Comparison of ENCODE assay signal across 13 cellular contexts in genomic region chr2:171958475-171958874, GRCh38. TPM values are rescaled to one million over a fixed set of nuclear protein-coding genes. Genes with fewer than 3 reads are reported as not detected.
DNase-seq lines count a peak whose midpoint lies in the region; ATAC-seq and TF ChIP-seq lines count a peak whose summit lies in the region.
"Had no signal": no experiment of that assay in that cellular context is flagged by ENCODE, and none has a peak within 500 bp of the region (broad histone marks: within the 10 kb centered on the region; RNA-seq: fewer than 3 reads in every experiment).

No MANE protein-coding gene starts in this region.

- POLR2A ChIA-PET in WTC11 (lab: Charles Lee) = no interaction called here
- POLR2A ChIA-PET in CD8-positive, alpha-beta memory T cell (lab: Charles Lee) = no interaction called here

- no peak overlapping the region for H3K27ac Mint-ChIP-seq in WTC11
- H3K27ac Mint-ChIP-seq in CD8-positive, alpha-beta memory T cell = peak overlapping the region in 1 of 8 donors; percentile 21
- H3K27ac Mint-ChIP-seq: activated CD4-positive, alpha-beta T cell treated with anti-CD3 and anti-CD28 coated beads, Interleukin-2, amount 10 ng/mL, durations not matched to agents 7 days and 5 days; activated naive CD4-positive, alpha-beta T cell treated with anti-CD3 and anti-CD28 coated beads, Interleukin-2, amount 50 U/mL, for 24 hours; naive thymus-derived CD8-positive, alpha-beta T cell had no signal

- no peak overlapping the region for H3K27ac ChIP-seq in mammary epithelial cell (ENCODE audit: insufficient read depth, low read depth, low read length)
- no peak overlapping the region for H3K27ac ChIP-seq in CD8-positive, alpha-beta memory T cell (ENCODE audit: low read depth, low read length)

- dilution Hi-C loops in mammary epithelial cell (cut with HindIII; ENCODE audit: low sequenced_read_pairs) = no loop called here

- H3K79me2 ChIP-seq in mammary epithelial cell (ENCODE audit: insufficient read depth, low read length) = peaks cover 9% of the 10 kb centered on the region

- 88% methylated on average over 3 of the region's 3 CpGs for WGBS in mammary epithelial cell (ENCODE audit: low coverage, missing lambda C conversion rate)

- peaks cover 4% of the 10 kb centered on the region for H3K4me1 Mint-ChIP-seq in WTC11
- H3K4me1 Mint-ChIP-seq in CD8-positive, alpha-beta memory T cell = peaks cover 28 to 49% (median 45%) of the 10 kb centered on the region in 3 donors

- no peaks in the 10 kb centered on the region for H4K20me1 ChIP-seq in mammary epithelial cell (ENCODE audit: insufficient read depth, low read length)

- DNase-seq in EH (ENCODE audit: low read depth) (peak; percentile 81), NCI-H226 (peak; percentile 41), mammary epithelial cell (peak; percentile 20), non-pigmented ciliary epithelial cell (ENCODE audit: low read depth) (peak; percentile 45), dermis blood vessel endothelial cell (no peak), WTC11 (ENCODE audit: low spot score) (no peak), DMS114 treated with DMSO at 0.1 percent for 48 hours (lab: John Stamatoyannopoulos, UW; ENCODE audit: unreplicated experiment) (no peak)
- DNase-seq in CD8-positive, alpha-beta memory T cell = no peak
- DNase-seq: activated CD4-positive, alpha-beta T cell treated with anti-CD3 and anti-CD28 coated beads, Interleukin-2, amount 10 ng/mL, durations not matched to agents 7 days and 5 days; DMS 273 treated with DMSO at 0.1 percent for 48 hours; naive thymus-derived CD8-positive, alpha-beta T cell; NCI-H446 had no signal

- H3K4me2 ChIP-seq in mammary epithelial cell (ENCODE audit: insufficient read depth, low read depth, low read length) = no peak overlapping the region

- H3K36me3 ChIP-seq in mammary epithelial cell (ENCODE audit: insufficient read depth, low read length) = peaks cover 2% of the 10 kb centered on the region
- no peaks in the 10 kb centered on the region for H3K36me3 ChIP-seq in CD8-positive, alpha-beta memory T cell (ENCODE audit: insufficient read depth, low read length)

- H3K4me3 Mint-ChIP-seq in WTC11 = no peak overlapping the region
- H3K4me3 Mint-ChIP-seq in CD8-positive, alpha-beta memory T cell = no peak overlapping the region
- H3K4me3 Mint-ChIP-seq: activated CD4-positive, alpha-beta T cell treated with anti-CD3 and anti-CD28 coated beads, Interleukin-2, amount 10 ng/mL, durations not matched to agents 7 days and 5 days; activated naive CD4-positive, alpha-beta T cell treated with anti-CD3 and anti-CD28 coated beads, Interleukin-2, amount 50 U/mL, for 24 hours; naive thymus-derived CD8-positive, alpha-beta T cell had no signal

- H3K4me3 ChIP-seq in mammary epithelial cell (replicated peaks in 1 of 3; ENCODE audit: insufficient read depth in 1 of 3, low read depth in 2 of 3, low read length in 3 of 3) = no peak overlapping the region
- H3K4me3 ChIP-seq in CD8-positive, alpha-beta memory T cell (ENCODE audit: low read length) = no peak overlapping the region

- H3K27me3 ChIP-seq in mammary epithelial cell (ENCODE audit: insufficient read depth, low read length) = no peaks in the 10 kb centered on the region
- H3K27me3 ChIP-seq in CD8-positive, alpha-beta memory T cell (ENCODE audit: insufficient read depth, low read length, poor library complexity, severe bottlenecking) = no peaks in the 10 kb centered on the region

- no peak overlapping the region for H3K9ac ChIP-seq in mammary epithelial cell (ENCODE audit: insufficient read depth, low read length)

- in situ Hi-C loops in mammary epithelial cell (cut with MboI; ENCODE audit: low sequenced_read_pairs in 2 of 2) = no loop called here

- CTCF ChIA-PET in mammary epithelial cell (lab: Charles Lee; ENCODE audit: low non-redundant PET) (no interaction called here), WTC11 (lab: Charles Lee) (no interaction called here)
- CTCF ChIA-PET in CD8-positive, alpha-beta memory T cell (lab: Charles Lee) = no interaction called here

- H3K9me3 Mint-ChIP-seq in WTC11 = no peaks in the 10 kb centered on the region
- no peaks in the 10 kb centered on the region for H3K9me3 Mint-ChIP-seq in CD8-positive, alpha-beta memory T cell
- H3K9me3 Mint-ChIP-seq: activated CD4-positive, alpha-beta T cell treated with anti-CD3 and anti-CD28 coated beads, Interleukin-2, amount 10 ng/mL, durations not matched to agents 7 days and 5 days; activated naive CD4-positive, alpha-beta T cell treated with anti-CD3 and anti-CD28 coated beads, Interleukin-2, amount 50 U/mL, for 24 hours; naive thymus-derived CD8-positive, alpha-beta T cell had no signal

- TF ChIP-seq CTCF in mammary epithelial cell (conservative IDR thresholded peaks at IDR 0.05 in 1 of 2, IDR thresholded peaks at IDR 0.05 in 1 of 2; ENCODE audit: extremely low read depth in 1 of 2, insufficient read depth in 1 of 2, low read depth in 1 of 2, low read length in 2 of 2) = no peak
- TF ChIP-seq CTCF in WTC11 (IDR thresholded peaks at IDR 0.05) = no peak

- BruUV-seq in mammary epithelial cell (replicated peaks; lab: Mats Ljungman, UMichigan) = no TSS peak

- no peaks in the 10 kb centered on the region for H3K9me3 ChIP-seq in mammary epithelial cell (replicated peaks; ENCODE audit: insufficient read depth, low read length)
- H3K9me3 ChIP-seq in CD8-positive, alpha-beta memory T cell (ENCODE audit: low read length) = no peaks in the 10 kb centered on the region

- no peaks in the 10 kb centered on the region for H3K27me3 Mint-ChIP-seq in WTC11 (ENCODE audit: low read depth)
- no peaks in the 10 kb centered on the region for H3K27me3 Mint-ChIP-seq in CD8-positive, alpha-beta memory T cell
- H3K27me3 Mint-ChIP-seq: activated CD4-positive, alpha-beta T cell treated with anti-CD3 and anti-CD28 coated beads, Interleukin-2, amount 10 ng/mL, durations not matched to agents 7 days and 5 days; activated naive CD4-positive, alpha-beta T cell treated with anti-CD3 and anti-CD28 coated beads, Interleukin-2, amount 50 U/mL, for 24 hours; naive thymus-derived CD8-positive, alpha-beta T cell had no signal

- no peak overlapping the region for H2AFZ ChIP-seq in mammary epithelial cell (ENCODE audit: low read depth, low read length)

- peaks cover 10% of the 10 kb centered on the region for H3K4me1 ChIP-seq in mammary epithelial cell (ENCODE audit: insufficient read depth, low read length)
- H3K4me1 ChIP-seq in CD8-positive, alpha-beta memory T cell (ENCODE audit: insufficient read depth, low read length) = peaks cover 18% of the 10 kb centered on the region

- no peak for ATAC-seq in WTC11
- ATAC-seq: naive thymus-derived CD8-positive, alpha-beta T cell had no signal

- H3K36me3 Mint-ChIP-seq in WTC11 = peaks cover 10% of the 10 kb centered on the region
- H3K36me3 Mint-ChIP-seq in CD8-positive, alpha-beta memory T cell = peaks cover 4 to 32% (median 11%) of the 10 kb centered on the region in 3 donors

- intact Hi-C loops in mammary epithelial cell (cut with micrococcal nuclease) = loop anchor here (10.0 kb wide), 1 partner anchor 506 kb away; no protein-coding TSS in a partner anchor

TF ChIP-seq in WTC11, 78 proteins besides CTCF, POLR2A, EP300 and RAD21 (continues in another document):
- TF ChIP-seq ZNF317 (CRISPR knock-in tag; IDR thresholded peaks at IDR 0.05; ENCODE audit: borderline replicate concordance, low read depth) (no peak), FOXP1 (CRISPR knock-in tag; IDR thresholded peaks at IDR 0.05; ENCODE audit: borderline replicate concordance) (no peak), ZNF263 (CRISPR knock-in tag; IDR thresholded peaks at IDR 0.05; ENCODE audit: low read depth) (no peak)
- TF ChIP-seq, protein P1, sequence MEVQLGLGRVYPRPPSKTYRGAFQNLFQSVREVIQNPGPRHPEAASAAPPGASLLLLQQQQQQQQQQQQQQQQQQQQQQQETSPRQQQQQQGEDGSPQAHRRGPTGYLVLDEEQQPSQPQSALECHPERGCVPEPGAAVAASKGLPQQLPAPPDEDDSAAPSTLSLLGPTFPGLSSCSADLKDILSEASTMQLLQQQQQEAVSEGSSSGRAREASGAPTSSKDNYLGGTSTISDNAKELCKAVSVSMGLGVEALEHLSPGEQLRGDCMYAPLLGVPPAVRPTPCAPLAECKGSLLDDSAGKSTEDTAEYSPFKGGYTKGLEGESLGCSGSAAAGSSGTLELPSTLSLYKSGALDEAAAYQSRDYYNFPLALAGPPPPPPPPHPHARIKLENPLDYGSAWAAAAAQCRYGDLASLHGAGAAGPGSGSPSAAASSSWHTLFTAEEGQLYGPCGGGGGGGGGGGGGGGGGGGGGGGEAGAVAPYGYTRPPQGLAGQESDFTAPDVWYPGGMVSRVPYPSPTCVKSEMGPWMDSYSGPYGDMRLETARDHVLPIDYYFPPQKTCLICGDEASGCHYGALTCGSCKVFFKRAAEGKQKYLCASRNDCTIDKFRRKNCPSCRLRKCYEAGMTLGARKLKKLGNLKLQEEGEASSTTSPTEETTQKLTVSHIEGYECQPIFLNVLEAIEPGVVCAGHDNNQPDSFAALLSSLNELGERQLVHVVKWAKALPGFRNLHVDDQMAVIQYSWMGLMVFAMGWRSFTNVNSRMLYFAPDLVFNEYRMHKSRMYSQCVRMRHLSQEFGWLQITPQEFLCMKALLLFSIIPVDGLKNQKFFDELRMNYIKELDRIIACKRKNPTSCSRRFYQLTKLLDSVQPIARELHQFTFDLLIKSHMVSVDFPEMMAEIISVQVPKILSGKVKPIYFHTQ (CRISPR knock-in tag; IDR thresholded peaks at IDR 0.05) = no peak
- TF ChIP-seq, protein P2, sequence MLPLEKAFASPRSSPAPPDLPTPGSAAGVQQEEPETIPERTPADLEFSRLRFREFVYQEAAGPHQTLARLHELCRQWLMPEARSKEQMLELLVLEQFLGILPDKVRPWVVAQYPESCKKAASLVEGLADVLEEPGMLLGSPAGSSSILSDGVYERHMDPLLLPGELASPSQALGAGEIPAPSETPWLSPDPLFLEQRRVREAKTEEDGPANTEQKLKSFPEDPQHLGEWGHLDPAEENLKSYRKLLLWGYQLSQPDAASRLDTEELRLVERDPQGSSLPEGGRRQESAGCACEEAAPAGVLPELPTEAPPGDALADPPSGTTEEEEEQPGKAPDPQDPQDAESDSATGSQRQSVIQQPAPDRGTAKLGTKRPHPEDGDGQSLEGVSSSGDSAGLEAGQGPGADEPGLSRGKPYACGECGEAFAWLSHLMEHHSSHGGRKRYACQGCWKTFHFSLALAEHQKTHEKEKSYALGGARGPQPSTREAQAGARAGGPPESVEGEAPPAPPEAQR (CRISPR knock-in tag; IDR thresholded peaks at IDR 0.05) = no peak

RNA-seq across cellular contexts. Expression of gene HAT1, which starts 36.2 kb away (rescaled TPM):
- total RNA-seq in mammary epithelial cell = 10 to 100 TPM; 30.8 to 56.3 TPM
- 56.0 TPM for polyA plus RNA-seq in mammary epithelial cell
- polyA minus RNA-seq in mammary epithelial cell = 18.9 TPM
- total RNA-seq in dermis blood vessel endothelial cell = 36.8 and 60.2 TPM in 2 replicates
- 50.6 to 58.9 TPM (median 54.5 TPM) in 3 replicates for total RNA-seq in WTC11 (2021)
- total RNA-seq in CD8-positive, alpha-beta memory T cell = 10 to 100 TPM; 85.1 to 88.7 TPM
- polyA plus RNA-seq in CD8-positive, alpha-beta memory T cell = 65.6 TPM

RNA-seq across cellular contexts. Expression of gene METAP1D, which starts 41.3 kb away (rescaled TPM):
- total RNA-seq in mammary epithelial cell (1 to 10 TPM; 3.3 to 4.7 TPM), dermis blood vessel endothelial cell (3.3 and 5.3 TPM in 2 replicates), WTC11 (2021) (4.7 to 6.0 TPM (median 5.1 TPM) in 3 replicates)
- 2.9 TPM for polyA plus RNA-seq in mammary epithelial cell
- polyA minus RNA-seq in mammary epithelial cell = 7.7 TPM
- total RNA-seq in CD8-positive, alpha-beta memory T cell = 10 to 100 TPM in 1 of 2 experiments, 1 to 10 TPM in 1; 9.0 to 10.2 TPM
- polyA plus RNA-seq in CD8-positive, alpha-beta memory T cell = 2.7 TPM

Comparison
In these comparisons a context has a peak if more than half of its experiments do, and no peak if none do; other contexts are left out.
1. DNase-seq: peak in EH (single experiment), NCI-H226 (single experiment), mammary epithelial cell (single experiment) and non-pigmented ciliary epithelial cell (single experiment); none in dermis blood vessel endothelial cell (single experiment), WTC11 (single experiment), DMS114 treated with DMSO at 0.1 percent for 48 hours (single experiment) and CD8-positive, alpha-beta memory T cell (0 of 5).